In genomic region chr10:69175326-69175725, GRCh38 we compare ENCODE assay signal across 2 cellular contexts. TPM values are rescaled to one million over a fixed set of nuclear protein-coding genes. Genes with fewer than 3 reads are reported as not detected.
"Had no signal": no experiment of that assay in that cellular context is flagged by ENCODE, and none has a peak within 500 bp of the region (broad histone marks: within the 10 kb centered on the region; RNA-seq: fewer than 3 reads in every experiment).

No MANE protein-coding gene starts in this region.

RNA-seq across cellular contexts. Expression of gene HKDC1, which starts 44.8 kb away (rescaled TPM):
- total RNA-seq: OCI-LY7, Right ventricle myocardium superior had no signal
